Comparison of ENCODE assay signal across 8 cellular contexts in genomic region chr1:234499119-234500039, GRCh38. TPM values are rescaled to one million over a fixed set of nuclear protein-coding genes. Genes with fewer than 3 reads are reported as not detected.
DNase-seq lines count a peak whose midpoint lies in the region; ATAC-seq, FAIRE-seq and TF ChIP-seq lines count a peak whose summit lies in the region.

No MANE protein-coding gene starts in this region.

- H3K9me3 Mint-ChIP-seq in HFFc6, result no peaks in the 10 kb centered on the region

- H3K4me2 ChIP-seq in DOHH2 (ENCODE audit: low read length), result peak overlapping the region; percentile 30

- no peak for ATAC-seq in HG02938 (IDR thresholded peaks at IDR 0.05; ENCODE audit: unreplicated experiment)

- TF ChIP-seq CTCF in DOHH2 (IDR thresholded peaks at IDR 0.05; ENCODE audit: low read depth, low read length, poor library complexity, severe bottlenecking) (peak; percentile 91), HFFc6 (IDR thresholded peaks at IDR 0.05) (peak; percentile 97), astrocyte of the spinal cord (IDR thresholded peaks at IDR 0.05; ENCODE audit: low read depth, low read length) (peak; percentile 94)

- H3K4me3 ChIP-seq in DOHH2 (ENCODE audit: low read length), result no peak overlapping the region
- no peak overlapping the region for H3K4me3 ChIP-seq in astrocyte of the spinal cord (ENCODE audit: low read depth, low read length)
- peak overlapping the region; percentile 17 for H3K4me3 ChIP-seq in skeletal muscle cell (ENCODE audit: low read depth, low read length)

- peaks cover 17% of the 10 kb centered on the region for H3K4me1 ChIP-seq in DOHH2 (ENCODE audit: control insufficient read depth, low read length)

- in situ Hi-C loops in astrocyte of the spinal cord (cut with HindIII; ENCODE audit: low sequenced_read_pairs), result no loop called here

- H3K27me3 Mint-ChIP-seq in HFFc6 (ENCODE audit: insufficient read depth), result peaks cover 1% of the 10 kb centered on the region; the same call in 1 of the 2 replicates

- peak overlapping the region; percentile 95 for H3K27ac Mint-ChIP-seq in HFFc6

- H3K36me3 ChIP-seq in DOHH2 (ENCODE audit: control insufficient read depth, low read length), result no peaks in the 10 kb centered on the region

- H3K79me2 ChIP-seq in DOHH2 (ENCODE audit: control insufficient read depth, low read length), result no peaks in the 10 kb centered on the region

- H3F3A ChIP-seq in DOHH2 (ENCODE audit: control insufficient read depth, insufficient read depth), result no peaks in the 10 kb centered on the region

- H4K20me1 ChIP-seq in DOHH2 (ENCODE audit: control insufficient read depth, insufficient read depth, low read depth, low read length), result no peaks in the 10 kb centered on the region

- peaks cover 72% of the 10 kb centered on the region for H3K4me1 Mint-ChIP-seq in HFFc6 (ENCODE audit: low read depth)

- peak; percentile 83 for FAIRE-seq in TTC549 (lab: Jason Lieb, UNC)

- peaks cover 22% of the 10 kb centered on the region for H3K27me3 ChIP-seq in DOHH2 (ENCODE audit: control insufficient read depth, low read length)

- H3K36me3 Mint-ChIP-seq in HFFc6 (ENCODE audit: low read depth), result no peaks in the 10 kb centered on the region

- H3K27ac ChIP-seq in DOHH2 (ENCODE audit: low read depth, low read length), result no peak overlapping the region

- DNase-seq in HFFc6, result peak; percentile 78
- DNase-seq in NCI-H2081 treated with DMSO at 0.1 percent for 48 hours (lab: John Stamatoyannopoulos, UW), result peak; percentile 60
- peak; percentile 92 for DNase-seq in astrocyte of the spinal cord (ENCODE audit: low read depth, low spot score)
- peak; percentile 54 to 96 (median 86) for DNase-seq in hypothalamus (lab: John Stamatoyannopoulos, UW)
- DNase-seq in skeletal muscle cell (ENCODE audit: low read depth), result peak; percentile 87

- peak overlapping the region; percentile 72 for H3K4me3 Mint-ChIP-seq in HFFc6

- H3K9me3 ChIP-seq in DOHH2 (ENCODE audit: control insufficient read depth, insufficient read depth, low read length), result no peaks in the 10 kb centered on the region

- H3K9me2 ChIP-seq in DOHH2 (replicated peaks; ENCODE audit: control insufficient read depth, low read length), result no peaks in the 10 kb centered on the region

RNA-seq across cellular contexts. Expression of gene TARBP1, which starts 20.4 kb away (rescaled TPM):
- total RNA-seq in HFFc6 (2021; fragmentation: NEBNext Ultra II Directional; extraction: Animal tissue kit (Norgen Biotek cat#: 25700)), result 10 to 100 TPM in 4 of 6 experiments, 1 to 10 TPM in 2; 8.1 to 12.8 (median 11.0) TPM
